In the genomic region with DNA sequence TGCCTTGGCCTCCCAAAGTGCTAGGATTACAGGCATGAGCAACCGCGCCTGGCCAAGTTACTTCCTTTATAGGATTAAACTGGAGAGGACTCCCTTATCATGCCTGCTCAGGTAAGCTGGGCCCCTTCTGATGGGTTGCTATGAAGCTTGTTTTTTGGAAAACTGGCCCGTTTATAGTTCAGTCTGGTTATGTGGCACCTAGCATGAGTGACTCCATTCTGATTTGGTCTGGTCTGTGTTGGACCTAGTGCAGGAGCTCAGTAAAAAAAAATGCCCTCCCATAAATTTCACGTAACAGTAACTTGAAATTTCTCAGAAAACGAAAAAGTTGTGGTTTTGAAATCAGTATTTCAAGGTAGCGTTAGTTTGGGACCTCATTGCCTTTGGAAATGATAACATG, we compare ENCODE assay signal across 27 cellular contexts.
"Had no signal": no experiment of that assay in that cellular context is flagged by ENCODE, and none has a peak within 500 bp of the region (broad histone marks: within the 10 kb centered on the region; RNA-seq: fewer than 3 reads in every experiment).

No MANE protein-coding gene starts in this region.

- ATAC-seq: psoas muscle; right cardiac atrium; right lobe of liver; stimulated activated naive B cell treated with anti-CD40 and anti-IgM and Interleukin-4, amounts not matched to agents 10 μg/mL and 1 μg/mL and 100 μg/mL, for 72 hours had no signal

- H3K27me3 Mint-ChIP-seq: progenitor cell of endocrine pancreas; stimulated activated naive B cell treated with anti-CD40 and anti-IgM and Interleukin-4, amounts not matched to agents 10 μg/mL and 1 μg/mL and 100 μg/mL, for 72 hours; stimulated activated naive CD8-positive, alpha-beta T cell treated with anti-CD3 and anti-CD28 coated beads, Interleukin-15, Interleukin-2, amounts not matched to agents 100 ng/mL and 50 ng/mL, for 24 hours had no signal

- H3K27ac Mint-ChIP-seq: nephron; neural progenitor cell; progenitor cell of endocrine pancreas; stimulated activated effector memory CD8-positive, alpha-beta T cell treated with anti-CD3 and anti-CD28 coated beads, Interleukin-12 subunit alpha, Interleukin-12 subunit beta, amount 100 ng/mL, for 72 hours; stimulated activated naive B cell treated with anti-CD40 and anti-IgM and Interleukin-4, amounts not matched to agents 10 μg/mL and 1 μg/mL and 100 μg/mL, for 72 hours; stimulated activated naive CD8-positive, alpha-beta T cell treated with anti-CD3 and anti-CD28 coated beads, Interleukin-15, Interleukin-2, amounts not matched to agents 100 ng/mL and 50 ng/mL, for 24 hours had no signal

- H3K36me3 ChIP-seq: neural progenitor cell, ovary, right lobe of liver, sigmoid colon, stomach, thoracic aorta, thyroid gland, tibial nerve, upper lobe of left lung, vagina had no signal

- H3K79me2 ChIP-seq: parathyroid adenoma had no signal

- H2AFZ ChIP-seq: neural progenitor cell, parathyroid adenoma had no signal

- H3K4me1 ChIP-seq: parathyroid adenoma, psoas muscle, right lobe of liver, sigmoid colon, stomach, thyroid gland, tibial nerve, vagina had no signal

- H3K4me3 Mint-ChIP-seq: nephron; neural progenitor cell; stimulated activated effector memory CD8-positive, alpha-beta T cell treated with anti-CD3 and anti-CD28 coated beads, Interleukin-12 subunit alpha, Interleukin-12 subunit beta, amount 100 ng/mL, for 72 hours; stimulated activated naive B cell treated with anti-CD40 and anti-IgM and Interleukin-4, amounts not matched to agents 10 μg/mL and 1 μg/mL and 100 μg/mL, for 72 hours; stimulated activated naive CD8-positive, alpha-beta T cell treated with anti-CD3 and anti-CD28 coated beads, Interleukin-15, Interleukin-2, amounts not matched to agents 100 ng/mL and 50 ng/mL, for 24 hours had no signal

- H3K36me3 Mint-ChIP-seq: neural progenitor cell; stimulated activated effector memory CD8-positive, alpha-beta T cell treated with anti-CD3 and anti-CD28 coated beads, Interleukin-12 subunit alpha, Interleukin-12 subunit beta, amount 100 ng/mL, for 72 hours; stimulated activated naive B cell treated with anti-CD40 and anti-IgM and Interleukin-4, amounts not matched to agents 10 μg/mL and 1 μg/mL and 100 μg/mL, for 72 hours had no signal

- H3K27ac ChIP-seq: neural progenitor cell, ovary, parathyroid adenoma, psoas muscle, right lobe of liver, sigmoid colon, stomach, thoracic aorta, thyroid gland, tibial nerve, upper lobe of left lung, vagina had no signal

- H3K9ac ChIP-seq: neural progenitor cell, parathyroid adenoma had no signal

- DNase-seq: occipital lobe; psoas muscle; right cardiac atrium; sigmoid colon; small intestine; stimulated activated CD4-positive, alpha-beta T cell treated with anti-CD3 and anti-CD28 coated beads, Interleukin-15, amount 100 ng/mL, for 24 hours; stimulated activated CD4-positive, alpha-beta T cell treated with anti-CD3 and anti-CD28 coated beads, Interleukin-2, amount 100 ng/mL, for 24 hours; stimulated activated CD4-positive, alpha-beta T cell treated with anti-CD3 and anti-CD28 coated beads, Interleukin-2, amount 100 ng/mL, for 48 hours; stimulated activated CD4-positive, alpha-beta T cell treated with anti-CD3 and anti-CD28 coated beads, Interleukin-4, amount 100 ng/mL, for 24 hours; stimulated activated naive B cell treated with anti-CD40 and anti-IgM and Interleukin-4, amounts not matched to agents 10 μg/mL and 1 μg/mL and 100 μg/mL, for 72 hours; stimulated activated naive CD4-positive, alpha-beta T cell treated with Interleukin-2 at 50 U/mL for 16 hours; stomach; thyroid gland; trophoblast cell had no signal

- H3K4me2 ChIP-seq: neural progenitor cell had no signal

- H3K9me3 ChIP-seq: ovary, psoas muscle, right lobe of liver, sigmoid colon, stomach, thoracic aorta, thyroid gland, tibial nerve, upper lobe of left lung, vagina had no signal

- H3K4me3 ChIP-seq: neural progenitor cell, ovary, psoas muscle, right lobe of liver, sigmoid colon, stomach, thoracic aorta, thyroid gland, tibial nerve, upper lobe of left lung, vagina had no signal

- H3K9me3 Mint-ChIP-seq: nephron; stimulated activated effector memory CD8-positive, alpha-beta T cell treated with anti-CD3 and anti-CD28 coated beads, Interleukin-12 subunit alpha, Interleukin-12 subunit beta, amount 100 ng/mL, for 72 hours had no signal

- FAIRE-seq: small intestine, urothelium cell line had no signal

- H3K4me1 Mint-ChIP-seq: nephron; stimulated activated effector memory CD8-positive, alpha-beta T cell treated with anti-CD3 and anti-CD28 coated beads, Interleukin-12 subunit alpha, Interleukin-12 subunit beta, amount 100 ng/mL, for 72 hours; stimulated activated naive B cell treated with anti-CD40 and anti-IgM and Interleukin-4, amounts not matched to agents 10 μg/mL and 1 μg/mL and 100 μg/mL, for 72 hours had no signal

- H3K27me3 ChIP-seq: neural progenitor cell, ovary, right lobe of liver, sigmoid colon, stomach, thyroid gland, tibial nerve, upper lobe of left lung, vagina had no signal
